ENCODE assay signal across 12 cellular contexts in genomic region chr2:163734401-163734800, GRCh38. TPM values are rescaled to one million over a fixed set of nuclear protein-coding genes. Genes with fewer than 3 reads are reported as not detected.
DNase-seq lines count a peak whose midpoint lies in the region; ATAC-seq and TF ChIP-seq lines count a peak whose summit lies in the region.
"Had no signal": no experiment of that assay in that cellular context is flagged by ENCODE, and none has a peak within 500 bp of the region (broad histone marks: within the 10 kb centered on the region; RNA-seq: fewer than 3 reads in every experiment).

No MANE protein-coding gene starts in this region.

- peaks cover 3% of the 10 kb centered on the region for H3K27me3 Mint-ChIP-seq in neural progenitor cell (ENCODE audit: insufficient read depth, low read depth)

- H3K27ac ChIP-seq in right atrium auricular region (peak overlapping the region; percentile 94 to 95), neural progenitor cell (peak overlapping the region; percentile 99)

- H3K27me3 ChIP-seq in right atrium auricular region: no peaks in the 10 kb centered on the region
- H3K27me3 ChIP-seq in neural progenitor cell: no peaks in the 10 kb centered on the region
- H3K27me3 ChIP-seq: thyroid gland had no signal

- H3K36me3 Mint-ChIP-seq in neural progenitor cell: no peaks in the 10 kb centered on the region

- no peak for TF ChIP-seq CTCF in right atrium auricular region (IDR thresholded peaks at IDR 0.05)
- no peak for TF ChIP-seq CTCF in epithelial cell of esophagus (IDR thresholded peaks at IDR 0.05; ENCODE audit: insufficient read depth, low read depth, low read length, missing control alignments)
- TF ChIP-seq CTCF in neural progenitor cell (IDR thresholded peaks at IDR 0.05): no peak
- no peak for TF ChIP-seq CTCF in GM13977 (IDR thresholded peaks at IDR 0.05; ENCODE audit: extremely low read depth, insufficient read depth, missing control alignments)

- no peaks in the 10 kb centered on the region for H3K36me3 ChIP-seq in right atrium auricular region
- H3K36me3 ChIP-seq in neural progenitor cell: no peaks in the 10 kb centered on the region
- H3K36me3 ChIP-seq: thyroid gland had no signal

- H3K9me3 ChIP-seq in right atrium auricular region (no peaks in the 10 kb centered on the region), neural progenitor cell (ENCODE audit: low read depth) (no peaks in the 10 kb centered on the region)
- H3K9me3 ChIP-seq: thyroid gland had no signal

- peak overlapping the region; percentile 95 for H3K4me2 ChIP-seq in neural progenitor cell

- in situ Hi-C loops in GM13977 (cut with MboI; ENCODE audit: low pct_unique_long_range_greater_than_20kb, low sequenced_read_pairs, unreplicated experiment): no loop called here

- H3K27ac Mint-ChIP-seq in neural progenitor cell: peak overlapping the region; percentile 91

- H3K4me3 ChIP-seq in right atrium auricular region (peak overlapping the region; percentile 62 to 66), epithelial cell of esophagus (ENCODE audit: low read length) (peak overlapping the region; percentile 93), neural progenitor cell (peak overlapping the region; percentile 92)

- peaks cover 4% of the 10 kb centered on the region for H4K20me1 ChIP-seq in neural progenitor cell (ENCODE audit: low read depth)

- H3F3A ChIP-seq in neural progenitor cell (ENCODE audit: low read depth): peaks cover 28% of the 10 kb centered on the region

- ATAC-seq in Right ventricle myocardium superior (ENCODE audit: poor library complexity): no peak
- ATAC-seq in HG03354 (IDR thresholded peaks at IDR 0.05; ENCODE audit: poor library complexity, severe bottlenecking, unreplicated experiment): no peak
- ATAC-seq: left colon had no signal

- H3K9me3 Mint-ChIP-seq in neural progenitor cell: no peaks in the 10 kb centered on the region

- H3K4me1 ChIP-seq in right atrium auricular region: peaks cover 0 to 14% of the 10 kb centered on the region in 2 donors
- H3K4me1 ChIP-seq in neural progenitor cell: peaks cover 54% of the 10 kb centered on the region

- DNase-seq in right atrium auricular region (ENCODE audit: low spot score) (no peak), Right ventricle myocardium superior (no peak), epithelial cell of esophagus (ENCODE audit: low read depth) (no peak), neural progenitor cell (ENCODE audit: low spot score) (no peak), GM13977 (ENCODE audit: low spot score) (no peak), NK-92 (lab: John Stamatoyannopoulos, UW; ENCODE audit: unreplicated experiment) (no peak)
- DNase-seq in stimulated activated CD4-positive, alpha-beta T cell treated with anti-CD3 and anti-CD28 coated beads, Interleukin-4, amount 100 ng/mL, for 1 hour: no peak
- DNase-seq: left colon; NCI-H2029 treated with DMSO at 0.1 percent for 48 hours; stimulated activated CD4-positive, alpha-beta T cell treated with anti-CD3 and anti-CD28 coated beads, Interleukin-1b, Interleukin-23, amount 100 ng/mL, for 48 hours; thyroid gland had no signal

- H3K9ac ChIP-seq in neural progenitor cell: no peak overlapping the region

- intact Hi-C loops in Right ventricle myocardium superior (cut with DNase I): loop anchor here (10.0 kb wide), 2 partner anchors 130 to 270 kb away; no protein-coding TSS in a partner anchor

- peaks cover 40% of the 10 kb centered on the region for H3K4me1 Mint-ChIP-seq in neural progenitor cell

- H3K4me3 Mint-ChIP-seq in neural progenitor cell: peak overlapping the region; percentile 94

- H2AFZ ChIP-seq in neural progenitor cell (replicated peaks): no peak overlapping the region

- H3K79me2 ChIP-seq in neural progenitor cell (ENCODE audit: low read depth): peaks cover 63% of the 10 kb centered on the region

RNA-seq across cellular contexts. Expression of gene FIGN, which starts 1.4 kb away (rescaled TPM):
- total RNA-seq in right atrium auricular region (1 to 10 TPM; 8.9 to 9.8 TPM), Right ventricle myocardium superior (13.5 TPM), neural progenitor cell (ENCODE audit: low replicate concordance) (27.7 and 41.1 TPM in 2 replicates)
